1 cellular context compared by ENCODE assay signal in the genomic region with DNA sequence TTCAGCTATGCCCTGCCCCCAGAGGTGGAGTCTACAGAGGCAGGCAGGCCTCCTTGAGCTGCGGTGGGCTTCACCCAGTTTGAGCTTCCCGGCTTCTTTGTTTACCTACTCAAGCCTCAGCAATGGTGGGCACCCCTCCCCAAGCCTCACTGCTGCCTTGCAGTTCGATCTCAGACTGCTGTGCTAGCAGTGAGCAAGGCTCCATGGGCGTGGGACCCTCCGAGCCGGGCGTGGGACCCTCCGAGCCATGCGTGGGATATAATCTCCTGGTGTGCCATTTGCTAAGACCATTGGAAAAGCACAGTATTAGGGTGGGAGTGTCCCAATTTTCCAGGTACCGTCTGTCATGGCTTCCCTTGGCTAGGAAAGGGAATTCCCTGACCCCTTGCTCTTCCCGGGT. TPM values are rescaled to one million over a fixed set of nuclear protein-coding genes. Genes with fewer than 3 reads are reported as not detected.
"Had no signal": no experiment of that assay in that cellular context is flagged by ENCODE, and none has a peak within 500 bp of the region (broad histone marks: within the 10 kb centered on the region; RNA-seq: fewer than 3 reads in every experiment).

No MANE protein-coding gene starts in this region.

RNA-seq across cellular contexts. Expression of gene ZMYND12, which starts 46.2 kb away (rescaled TPM):
- total RNA-seq: G401 had no signal
